Comparison of ENCODE assay signal across 25 cellular contexts in the genomic region with DNA sequence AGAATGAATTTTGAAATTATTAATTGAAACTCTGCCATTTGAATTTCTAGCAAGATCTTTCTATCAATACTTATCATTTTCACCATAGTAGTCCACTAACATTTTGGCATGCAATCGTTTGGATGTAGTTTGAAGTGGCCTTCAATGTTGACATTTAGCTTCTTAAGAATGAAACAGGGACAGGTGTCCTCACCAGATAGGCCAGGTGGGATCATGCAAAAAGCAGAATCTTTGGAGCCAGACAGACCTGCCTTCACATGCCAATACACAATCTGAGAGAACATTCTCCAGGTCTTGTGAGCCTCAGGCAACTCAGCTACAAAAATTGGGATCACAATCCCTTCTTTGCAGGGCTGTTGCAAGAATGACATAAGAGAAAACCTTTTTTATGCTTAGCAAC.
"Had no signal": no experiment of that assay in that cellular context is flagged by ENCODE, and none has a peak within 500 bp of the region (broad histone marks: within the 10 kb centered on the region; RNA-seq: fewer than 3 reads in every experiment).

No MANE protein-coding gene starts in this region.

- ATAC-seq: effector memory CD8-positive, alpha-beta T cell; esophagus mucosa; foreskin keratinocyte; heart right ventricle; left cardiac atrium; left lung; left ventricle myocardium superior; lower lobe of right lung; naive thymus-derived CD4-positive, alpha-beta T cell; natural killer cell had no signal

- DNase-seq: colonic mucosa; cortex of kidney; effector CD8-positive, alpha-beta T cell; effector memory CD8-positive, alpha-beta T cell; endodermal cell; esophagus squamous epithelium; glutamatergic neuron; head of caudate nucleus; heart right ventricle; hippocampal formation; left cardiac atrium; left lung; left ventricle myocardium superior; lower lobe of right lung; mesenchymal stem cell; midbrain; naive thymus-derived CD4-positive, alpha-beta T cell; natural killer cell had no signal

- H3K9me3 ChIP-seq: colonic mucosa, esophagus squamous epithelium, left lung, lower lobe of right lung had no signal

- FAIRE-seq: endometrium, frontal cortex, islet of Langerhans, keratinocyte had no signal

- H3K27me3 ChIP-seq: colonic mucosa, esophagus squamous epithelium, foreskin keratinocyte, heart right ventricle, left lung had no signal

- H3K4me1 ChIP-seq: colonic mucosa, esophagus squamous epithelium, foreskin keratinocyte, heart right ventricle, left lung, lower lobe of right lung had no signal

- H3K36me3 ChIP-seq: colonic mucosa, esophagus squamous epithelium, heart right ventricle, left lung, lower lobe of right lung had no signal

- H3K27ac ChIP-seq: colonic mucosa, epithelial cell of prostate, esophagus squamous epithelium, foreskin keratinocyte, heart right ventricle, left lung, lower lobe of right lung had no signal

- H3K4me3 ChIP-seq: colonic mucosa, esophagus squamous epithelium, heart right ventricle, left lung, lower lobe of right lung had no signal
